ENCODE assay signal across 1 cellular context in the genomic region with DNA sequence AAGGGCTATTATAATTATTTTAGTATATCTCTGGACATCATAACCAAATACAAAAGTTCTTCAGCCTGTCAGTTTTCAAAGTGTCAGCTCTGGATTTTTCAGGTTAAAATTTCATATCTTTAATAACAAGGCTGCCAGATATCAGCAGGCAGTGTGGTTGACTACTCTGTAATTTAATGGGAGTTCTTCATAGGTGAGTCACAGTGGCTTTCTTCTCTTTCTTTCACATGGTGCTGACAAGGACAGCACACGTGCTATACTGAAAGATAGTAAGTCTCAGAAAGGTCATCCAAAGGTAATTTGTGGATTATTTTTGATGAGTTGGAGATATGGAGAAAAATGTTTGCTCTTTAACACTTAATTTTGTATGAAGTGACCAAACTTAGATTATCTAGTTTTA.
TF ChIP-seq lines count a peak whose summit lies in the region.

No MANE protein-coding gene starts in this region.

TF ChIP-seq in K562, 482 proteins besides CTCF, POLR2A, EP300 and RAD21 (continued from another document and continues in another):
- TF ChIP-seq, protein P1, sequence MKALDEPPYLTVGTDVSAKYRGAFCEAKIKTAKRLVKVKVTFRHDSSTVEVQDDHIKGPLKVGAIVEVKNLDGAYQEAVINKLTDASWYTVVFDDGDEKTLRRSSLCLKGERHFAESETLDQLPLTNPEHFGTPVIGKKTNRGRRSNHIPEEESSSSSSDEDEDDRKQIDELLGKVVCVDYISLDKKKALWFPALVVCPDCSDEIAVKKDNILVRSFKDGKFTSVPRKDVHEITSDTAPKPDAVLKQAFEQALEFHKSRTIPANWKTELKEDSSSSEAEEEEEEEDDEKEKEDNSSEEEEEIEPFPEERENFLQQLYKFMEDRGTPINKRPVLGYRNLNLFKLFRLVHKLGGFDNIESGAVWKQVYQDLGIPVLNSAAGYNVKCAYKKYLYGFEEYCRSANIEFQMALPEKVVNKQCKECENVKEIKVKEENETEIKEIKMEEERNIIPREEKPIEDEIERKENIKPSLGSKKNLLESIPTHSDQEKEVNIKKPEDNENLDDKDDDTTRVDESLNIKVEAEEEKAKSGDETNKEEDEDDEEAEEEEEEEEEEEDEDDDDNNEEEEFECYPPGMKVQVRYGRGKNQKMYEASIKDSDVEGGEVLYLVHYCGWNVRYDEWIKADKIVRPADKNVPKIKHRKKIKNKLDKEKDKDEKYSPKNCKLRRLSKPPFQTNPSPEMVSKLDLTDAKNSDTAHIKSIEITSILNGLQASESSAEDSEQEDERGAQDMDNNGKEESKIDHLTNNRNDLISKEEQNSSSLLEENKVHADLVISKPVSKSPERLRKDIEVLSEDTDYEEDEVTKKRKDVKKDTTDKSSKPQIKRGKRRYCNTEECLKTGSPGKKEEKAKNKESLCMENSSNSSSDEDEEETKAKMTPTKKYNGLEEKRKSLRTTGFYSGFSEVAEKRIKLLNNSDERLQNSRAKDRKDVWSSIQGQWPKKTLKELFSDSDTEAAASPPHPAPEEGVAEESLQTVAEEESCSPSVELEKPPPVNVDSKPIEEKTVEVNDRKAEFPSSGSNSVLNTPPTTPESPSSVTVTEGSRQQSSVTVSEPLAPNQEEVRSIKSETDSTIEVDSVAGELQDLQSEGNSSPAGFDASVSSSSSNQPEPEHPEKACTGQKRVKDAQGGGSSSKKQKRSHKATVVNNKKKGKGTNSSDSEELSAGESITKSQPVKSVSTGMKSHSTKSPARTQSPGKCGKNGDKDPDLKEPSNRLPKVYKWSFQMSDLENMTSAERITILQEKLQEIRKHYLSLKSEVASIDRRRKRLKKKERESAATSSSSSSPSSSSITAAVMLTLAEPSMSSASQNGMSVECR (CRISPR knock-in tag; IDR thresholded peaks at IDR 0.05) = no peak
- TF ChIP-seq ZNF224 (CRISPR knock-in tag; IDR thresholded peaks at IDR 0.05) (no peak), RNF2 (IDR thresholded peaks at IDR 0.05) (no peak), XRCC4 (IDR thresholded peaks at IDR 0.05; ENCODE audit: extremely low read depth, insufficient read depth, insufficient read length) (no peak), HSF4 (CRISPR knock-in tag; IDR thresholded peaks at IDR 0.05; ENCODE audit: borderline replicate concordance) (no peak), SMARCA4 (IDR thresholded peaks at IDR 0.05) (peak; percentile 65), SUPT5H (IDR thresholded peaks at IDR 0.05) (no peak), ZNF695 (CRISPR knock-in tag; IDR thresholded peaks at IDR 0.05) (no peak), SMARCE1 (IDR thresholded peaks at IDR 0.05) (peak; percentile 75), SMARCC2 (IDR thresholded peaks at IDR 0.05; ENCODE audit: low read depth) (no peak), ILK (tag; IDR thresholded peaks at IDR 0.05; ENCODE audit: borderline replicate concordance, low read depth) (no peak), TSC22D4 (tag; IDR thresholded peaks at IDR 0.05) (no peak), GTF2F1 (IDR thresholded peaks at IDR 0.05; ENCODE audit: low read depth, low read length) (no peak), NFE2 (IDR thresholded peaks at IDR 0.05; ENCODE audit: low read depth) (no peak), RAD51 (IDR thresholded peaks at IDR 0.05; ENCODE audit: borderline replicate concordance, low read depth) (no peak), IFI16 (CRISPR knock-in tag; IDR thresholded peaks at IDR 0.05) (no peak), ZNF444 (CRISPR knock-in tag; IDR thresholded peaks at IDR 0.05) (no peak), TOE1 (IDR thresholded peaks at IDR 0.05; ENCODE audit: borderline replicate concordance) (no peak), TOE1 (CRISPR knock-in tag; IDR thresholded peaks at IDR 0.05; ENCODE audit: borderline replicate concordance, low read depth) (no peak), ZEB2 (IDR thresholded peaks at IDR 0.05) (peak; percentile 24; the same call in 1 of the 2 replicates), IRF2 (CRISPR knock-in tag; IDR thresholded peaks at IDR 0.05) (no peak), ZNF121 (CRISPR knock-in tag; conservative IDR thresholded peaks at IDR 0.05) (no peak), RBBP5 (IDR thresholded peaks at IDR 0.05; ENCODE audit: borderline replicate concordance, insufficient read depth, low read length, poor library complexity, severe bottlenecking) (no peak)
- TF ChIP-seq, protein P2, sequence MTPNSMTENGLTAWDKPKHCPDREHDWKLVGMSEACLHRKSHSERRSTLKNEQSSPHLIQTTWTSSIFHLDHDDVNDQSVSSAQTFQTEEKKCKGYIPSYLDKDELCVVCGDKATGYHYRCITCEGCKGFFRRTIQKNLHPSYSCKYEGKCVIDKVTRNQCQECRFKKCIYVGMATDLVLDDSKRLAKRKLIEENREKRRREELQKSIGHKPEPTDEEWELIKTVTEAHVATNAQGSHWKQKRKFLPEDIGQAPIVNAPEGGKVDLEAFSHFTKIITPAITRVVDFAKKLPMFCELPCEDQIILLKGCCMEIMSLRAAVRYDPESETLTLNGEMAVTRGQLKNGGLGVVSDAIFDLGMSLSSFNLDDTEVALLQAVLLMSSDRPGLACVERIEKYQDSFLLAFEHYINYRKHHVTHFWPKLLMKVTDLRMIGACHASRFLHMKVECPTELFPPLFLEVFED (CRISPR knock-in tag; conservative IDR thresholded peaks at IDR 0.05) = no peak
- TF ChIP-seq, protein P3, sequence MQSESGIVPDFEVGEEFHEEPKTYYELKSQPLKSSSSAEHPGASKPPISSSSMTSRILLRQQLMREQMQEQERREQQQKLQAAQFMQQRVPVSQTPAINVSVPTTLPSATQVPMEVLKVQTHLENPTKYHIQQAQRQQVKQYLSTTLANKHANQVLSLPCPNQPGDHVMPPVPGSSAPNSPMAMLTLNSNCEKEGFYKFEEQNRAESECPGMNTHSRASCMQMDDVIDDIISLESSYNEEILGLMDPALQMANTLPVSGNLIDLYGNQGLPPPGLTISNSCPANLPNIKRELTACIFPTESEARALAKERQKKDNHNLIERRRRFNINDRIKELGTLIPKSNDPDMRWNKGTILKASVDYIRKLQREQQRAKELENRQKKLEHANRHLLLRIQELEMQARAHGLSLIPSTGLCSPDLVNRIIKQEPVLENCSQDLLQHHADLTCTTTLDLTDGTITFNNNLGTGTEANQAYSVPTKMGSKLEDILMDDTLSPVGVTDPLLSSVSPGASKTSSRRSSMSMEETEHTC (IDR thresholded peaks at IDR 0.05) = no peak
- TF ChIP-seq, protein P4, sequence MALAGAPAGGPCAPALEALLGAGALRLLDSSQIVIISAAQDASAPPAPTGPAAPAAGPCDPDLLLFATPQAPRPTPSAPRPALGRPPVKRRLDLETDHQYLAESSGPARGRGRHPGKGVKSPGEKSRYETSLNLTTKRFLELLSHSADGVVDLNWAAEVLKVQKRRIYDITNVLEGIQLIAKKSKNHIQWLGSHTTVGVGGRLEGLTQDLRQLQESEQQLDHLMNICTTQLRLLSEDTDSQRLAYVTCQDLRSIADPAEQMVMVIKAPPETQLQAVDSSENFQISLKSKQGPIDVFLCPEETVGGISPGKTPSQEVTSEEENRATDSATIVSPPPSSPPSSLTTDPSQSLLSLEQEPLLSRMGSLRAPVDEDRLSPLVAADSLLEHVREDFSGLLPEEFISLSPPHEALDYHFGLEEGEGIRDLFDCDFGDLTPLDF (CRISPR knock-in tag; IDR thresholded peaks at IDR 0.05) = no peak
- TF ChIP-seq, protein P5, sequence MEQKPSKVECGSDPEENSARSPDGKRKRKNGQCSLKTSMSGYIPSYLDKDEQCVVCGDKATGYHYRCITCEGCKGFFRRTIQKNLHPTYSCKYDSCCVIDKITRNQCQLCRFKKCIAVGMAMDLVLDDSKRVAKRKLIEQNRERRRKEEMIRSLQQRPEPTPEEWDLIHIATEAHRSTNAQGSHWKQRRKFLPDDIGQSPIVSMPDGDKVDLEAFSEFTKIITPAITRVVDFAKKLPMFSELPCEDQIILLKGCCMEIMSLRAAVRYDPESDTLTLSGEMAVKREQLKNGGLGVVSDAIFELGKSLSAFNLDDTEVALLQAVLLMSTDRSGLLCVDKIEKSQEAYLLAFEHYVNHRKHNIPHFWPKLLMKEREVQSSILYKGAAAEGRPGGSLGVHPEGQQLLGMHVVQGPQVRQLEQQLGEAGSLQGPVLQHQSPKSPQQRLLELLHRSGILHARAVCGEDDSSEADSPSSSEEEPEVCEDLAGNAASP (IDR thresholded peaks at IDR 0.05) = no peak
- TF ChIP-seq, protein P6, sequence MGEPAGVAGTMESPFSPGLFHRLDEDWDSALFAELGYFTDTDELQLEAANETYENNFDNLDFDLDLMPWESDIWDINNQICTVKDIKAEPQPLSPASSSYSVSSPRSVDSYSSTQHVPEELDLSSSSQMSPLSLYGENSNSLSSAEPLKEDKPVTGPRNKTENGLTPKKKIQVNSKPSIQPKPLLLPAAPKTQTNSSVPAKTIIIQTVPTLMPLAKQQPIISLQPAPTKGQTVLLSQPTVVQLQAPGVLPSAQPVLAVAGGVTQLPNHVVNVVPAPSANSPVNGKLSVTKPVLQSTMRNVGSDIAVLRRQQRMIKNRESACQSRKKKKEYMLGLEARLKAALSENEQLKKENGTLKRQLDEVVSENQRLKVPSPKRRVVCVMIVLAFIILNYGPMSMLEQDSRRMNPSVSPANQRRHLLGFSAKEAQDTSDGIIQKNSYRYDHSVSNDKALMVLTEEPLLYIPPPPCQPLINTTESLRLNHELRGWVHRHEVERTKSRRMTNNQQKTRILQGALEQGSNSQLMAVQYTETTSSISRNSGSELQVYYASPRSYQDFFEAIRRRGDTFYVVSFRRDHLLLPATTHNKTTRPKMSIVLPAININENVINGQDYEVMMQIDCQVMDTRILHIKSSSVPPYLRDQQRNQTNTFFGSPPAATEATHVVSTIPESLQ (CRISPR knock-in tag; IDR thresholded peaks at IDR 0.05) = no peak
- TF ChIP-seq, protein P7, sequence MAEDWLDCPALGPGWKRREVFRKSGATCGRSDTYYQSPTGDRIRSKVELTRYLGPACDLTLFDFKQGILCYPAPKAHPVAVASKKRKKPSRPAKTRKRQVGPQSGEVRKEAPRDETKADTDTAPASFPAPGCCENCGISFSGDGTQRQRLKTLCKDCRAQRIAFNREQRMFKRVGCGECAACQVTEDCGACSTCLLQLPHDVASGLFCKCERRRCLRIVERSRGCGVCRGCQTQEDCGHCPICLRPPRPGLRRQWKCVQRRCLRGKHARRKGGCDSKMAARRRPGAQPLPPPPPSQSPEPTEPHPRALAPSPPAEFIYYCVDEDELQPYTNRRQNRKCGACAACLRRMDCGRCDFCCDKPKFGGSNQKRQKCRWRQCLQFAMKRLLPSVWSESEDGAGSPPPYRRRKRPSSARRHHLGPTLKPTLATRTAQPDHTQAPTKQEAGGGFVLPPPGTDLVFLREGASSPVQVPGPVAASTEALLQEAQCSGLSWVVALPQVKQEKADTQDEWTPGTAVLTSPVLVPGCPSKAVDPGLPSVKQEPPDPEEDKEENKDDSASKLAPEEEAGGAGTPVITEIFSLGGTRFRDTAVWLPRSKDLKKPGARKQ (CRISPR knock-in tag; IDR thresholded peaks at IDR 0.05) = no peak
- TF ChIP-seq, protein P8, sequence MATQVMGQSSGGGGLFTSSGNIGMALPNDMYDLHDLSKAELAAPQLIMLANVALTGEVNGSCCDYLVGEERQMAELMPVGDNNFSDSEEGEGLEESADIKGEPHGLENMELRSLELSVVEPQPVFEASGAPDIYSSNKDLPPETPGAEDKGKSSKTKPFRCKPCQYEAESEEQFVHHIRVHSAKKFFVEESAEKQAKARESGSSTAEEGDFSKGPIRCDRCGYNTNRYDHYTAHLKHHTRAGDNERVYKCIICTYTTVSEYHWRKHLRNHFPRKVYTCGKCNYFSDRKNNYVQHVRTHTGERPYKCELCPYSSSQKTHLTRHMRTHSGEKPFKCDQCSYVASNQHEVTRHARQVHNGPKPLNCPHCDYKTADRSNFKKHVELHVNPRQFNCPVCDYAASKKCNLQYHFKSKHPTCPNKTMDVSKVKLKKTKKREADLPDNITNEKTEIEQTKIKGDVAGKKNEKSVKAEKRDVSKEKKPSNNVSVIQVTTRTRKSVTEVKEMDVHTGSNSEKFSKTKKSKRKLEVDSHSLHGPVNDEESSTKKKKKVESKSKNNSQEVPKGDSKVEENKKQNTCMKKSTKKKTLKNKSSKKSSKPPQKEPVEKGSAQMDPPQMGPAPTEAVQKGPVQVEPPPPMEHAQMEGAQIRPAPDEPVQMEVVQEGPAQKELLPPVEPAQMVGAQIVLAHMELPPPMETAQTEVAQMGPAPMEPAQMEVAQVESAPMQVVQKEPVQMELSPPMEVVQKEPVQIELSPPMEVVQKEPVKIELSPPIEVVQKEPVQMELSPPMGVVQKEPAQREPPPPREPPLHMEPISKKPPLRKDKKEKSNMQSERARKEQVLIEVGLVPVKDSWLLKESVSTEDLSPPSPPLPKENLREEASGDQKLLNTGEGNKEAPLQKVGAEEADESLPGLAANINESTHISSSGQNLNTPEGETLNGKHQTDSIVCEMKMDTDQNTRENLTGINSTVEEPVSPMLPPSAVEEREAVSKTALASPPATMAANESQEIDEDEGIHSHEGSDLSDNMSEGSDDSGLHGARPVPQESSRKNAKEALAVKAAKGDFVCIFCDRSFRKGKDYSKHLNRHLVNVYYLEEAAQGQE (CRISPR knock-in tag; IDR thresholded peaks at IDR 0.05; ENCODE audit: low read depth) = no peak
- TF ChIP-seq, protein P9, sequence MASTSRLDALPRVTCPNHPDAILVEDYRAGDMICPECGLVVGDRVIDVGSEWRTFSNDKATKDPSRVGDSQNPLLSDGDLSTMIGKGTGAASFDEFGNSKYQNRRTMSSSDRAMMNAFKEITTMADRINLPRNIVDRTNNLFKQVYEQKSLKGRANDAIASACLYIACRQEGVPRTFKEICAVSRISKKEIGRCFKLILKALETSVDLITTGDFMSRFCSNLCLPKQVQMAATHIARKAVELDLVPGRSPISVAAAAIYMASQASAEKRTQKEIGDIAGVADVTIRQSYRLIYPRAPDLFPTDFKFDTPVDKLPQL (IDR thresholded peaks at IDR 0.05; ENCODE audit: extremely low read depth, insufficient read length) = no peak
- TF ChIP-seq, protein P10, sequence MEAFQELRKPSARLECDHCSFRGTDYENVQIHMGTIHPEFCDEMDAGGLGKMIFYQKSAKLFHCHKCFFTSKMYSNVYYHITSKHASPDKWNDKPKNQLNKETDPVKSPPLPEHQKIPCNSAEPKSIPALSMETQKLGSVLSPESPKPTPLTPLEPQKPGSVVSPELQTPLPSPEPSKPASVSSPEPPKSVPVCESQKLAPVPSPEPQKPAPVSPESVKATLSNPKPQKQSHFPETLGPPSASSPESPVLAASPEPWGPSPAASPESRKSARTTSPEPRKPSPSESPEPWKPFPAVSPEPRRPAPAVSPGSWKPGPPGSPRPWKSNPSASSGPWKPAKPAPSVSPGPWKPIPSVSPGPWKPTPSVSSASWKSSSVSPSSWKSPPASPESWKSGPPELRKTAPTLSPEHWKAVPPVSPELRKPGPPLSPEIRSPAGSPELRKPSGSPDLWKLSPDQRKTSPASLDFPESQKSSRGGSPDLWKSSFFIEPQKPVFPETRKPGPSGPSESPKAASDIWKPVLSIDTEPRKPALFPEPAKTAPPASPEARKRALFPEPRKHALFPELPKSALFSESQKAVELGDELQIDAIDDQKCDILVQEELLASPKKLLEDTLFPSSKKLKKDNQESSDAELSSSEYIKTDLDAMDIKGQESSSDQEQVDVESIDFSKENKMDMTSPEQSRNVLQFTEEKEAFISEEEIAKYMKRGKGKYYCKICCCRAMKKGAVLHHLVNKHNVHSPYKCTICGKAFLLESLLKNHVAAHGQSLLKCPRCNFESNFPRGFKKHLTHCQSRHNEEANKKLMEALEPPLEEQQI (IDR thresholded peaks at IDR 0.05) = no peak
- TF ChIP-seq, protein P11, sequence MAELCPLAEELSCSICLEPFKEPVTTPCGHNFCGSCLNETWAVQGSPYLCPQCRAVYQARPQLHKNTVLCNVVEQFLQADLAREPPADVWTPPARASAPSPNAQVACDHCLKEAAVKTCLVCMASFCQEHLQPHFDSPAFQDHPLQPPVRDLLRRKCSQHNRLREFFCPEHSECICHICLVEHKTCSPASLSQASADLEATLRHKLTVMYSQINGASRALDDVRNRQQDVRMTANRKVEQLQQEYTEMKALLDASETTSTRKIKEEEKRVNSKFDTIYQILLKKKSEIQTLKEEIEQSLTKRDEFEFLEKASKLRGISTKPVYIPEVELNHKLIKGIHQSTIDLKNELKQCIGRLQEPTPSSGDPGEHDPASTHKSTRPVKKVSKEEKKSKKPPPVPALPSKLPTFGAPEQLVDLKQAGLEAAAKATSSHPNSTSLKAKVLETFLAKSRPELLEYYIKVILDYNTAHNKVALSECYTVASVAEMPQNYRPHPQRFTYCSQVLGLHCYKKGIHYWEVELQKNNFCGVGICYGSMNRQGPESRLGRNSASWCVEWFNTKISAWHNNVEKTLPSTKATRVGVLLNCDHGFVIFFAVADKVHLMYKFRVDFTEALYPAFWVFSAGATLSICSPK (IDR thresholded peaks at IDR 0.05; ENCODE audit: borderline replicate concordance) = no peak
